In genomic region chr3:64508140-64508539, GRCh38 we compare ENCODE assay signal across 18 cellular contexts.
"Had no signal": no experiment of that assay in that cellular context is flagged by ENCODE, and none has a peak within 500 bp of the region (broad histone marks: within the 10 kb centered on the region; RNA-seq: fewer than 3 reads in every experiment).

No MANE protein-coding gene starts in this region.

- H3K27ac ChIP-seq: left ventricle myocardium inferior, right lobe of liver, thoracic aorta, uterus, WERI-Rb-1 had no signal

- H3K9me3 ChIP-seq: left ventricle myocardium inferior, right lobe of liver, thoracic aorta, uterus had no signal

- H3K27me3 ChIP-seq: right lobe of liver, uterus had no signal

- ATAC-seq: activated CD4-positive, CD25-positive, alpha-beta regulatory T cell treated with anti-CD3 and anti-CD28 coated beads, Interleukin-2, amount 50 U/mL, for 24 hours; right lobe of liver; T-helper 17 cell had no signal

- H3K4me1 ChIP-seq: left ventricle myocardium inferior, right lobe of liver, uterus had no signal

- DNase-seq: activated CD4-positive, alpha-beta T cell treated with anti-CD3 and anti-CD28 coated beads for 48 hours; activated CD4-positive, alpha-beta T cell treated with anti-CD3 and anti-CD28 coated beads, Interleukin-2, amount 50 U/mL, for 48 hours; activated CD8-positive, alpha-beta memory T cell treated with anti-CD3 and anti-CD28 coated beads for 24 hours; activated gamma-delta T cell; activated naive CD4-positive, alpha-beta T cell treated with anti-CD3 and anti-CD28 coated beads, Interleukin-2, amount 50 U/mL, for 16 hours; activated T-cell treated with anti-CD3 and anti-CD28 coated beads, Interleukin-2, amount 50 U/mL, for 1 hour; amniotic stem cell; endodermal cell; left ventricle myocardium inferior; right lobe of liver; stimulated activated CD4-positive, alpha-beta T cell treated with anti-CD3 and anti-CD28 coated beads, Interleukin-12 subunit alpha, Interleukin-12 subunit beta, amount 100 ng/mL, for 4 hours; stimulated activated CD4-positive, alpha-beta T cell treated with anti-CD3 and anti-CD28 coated beads, Interleukin-4, amount 100 ng/mL, for 1 hour; T-helper 17 cell; T1000; uterus; WERI-Rb-1 had no signal

- H3K4me3 ChIP-seq: left ventricle myocardium inferior, right lobe of liver, thoracic aorta, uterus had no signal
